4 cellular contexts compared by ENCODE assay signal in the genomic region with DNA sequence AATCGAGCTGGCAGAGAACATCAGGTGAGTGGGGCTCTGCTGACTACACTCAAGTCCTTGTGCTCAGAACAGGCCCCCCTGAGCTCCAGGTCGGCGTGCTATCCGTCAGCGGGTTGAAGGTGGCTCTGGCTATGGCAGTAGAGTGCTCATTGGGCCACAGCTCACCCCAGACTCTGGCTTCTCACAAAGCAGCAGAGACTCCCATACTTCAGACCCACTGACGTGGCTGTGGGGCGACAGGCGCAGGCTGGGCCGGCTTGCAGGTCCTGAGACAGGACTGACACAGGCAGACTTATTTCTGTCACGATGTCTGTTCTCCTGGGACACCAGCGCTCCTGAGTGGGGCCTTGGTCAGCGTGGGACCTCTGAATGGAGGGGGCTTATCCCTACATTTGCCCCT. TPM values are rescaled to one million over a fixed set of nuclear protein-coding genes. Genes with fewer than 3 reads are reported as not detected.
"Had no signal": no experiment of that assay in that cellular context is flagged by ENCODE, and none has a peak within 500 bp of the region (broad histone marks: within the 10 kb centered on the region; RNA-seq: fewer than 3 reads in every experiment).

No MANE protein-coding gene starts in this region.

RNA-seq across cellular contexts. Expression of gene C1QTNF9B, which starts 2.6 kb away (rescaled TPM):
- total RNA-seq: LHCN-M2, M059J, MCF 10A, NCI-H460 had no signal
